In genomic region chr4:120005091-120005490, GRCh38 we compare ENCODE assay signal across 16 cellular contexts.
DNase-seq lines count a peak whose midpoint lies in the region; ATAC-seq and TF ChIP-seq lines count a peak whose summit lies in the region.
"Had no signal": no experiment of that assay in that cellular context is flagged by ENCODE, and none has a peak within 500 bp of the region (broad histone marks: within the 10 kb centered on the region; RNA-seq: fewer than 3 reads in every experiment).

No MANE protein-coding gene starts in this region.

- H3K36me3 ChIP-seq in GM23248 (ENCODE audit: low read depth), result no peaks in the 10 kb centered on the region
- H3K36me3 ChIP-seq in right lobe of liver, result no peaks in the 10 kb centered on the region
- H3K36me3 ChIP-seq: HAP-1 had no signal

- H3K4me1 ChIP-seq in GM23248 (ENCODE audit: insufficient read depth), result peaks cover 34% of the 10 kb centered on the region
- no peaks in the 10 kb centered on the region for H3K4me1 ChIP-seq in right lobe of liver
- H3K4me1 ChIP-seq: A549, Caco-2 had no signal

- H2AFZ ChIP-seq in GM23248, result no peak overlapping the region

- no peak for TF ChIP-seq POLR2A in right lobe of liver (IDR thresholded peaks at IDR 0.05)

- peak; percentile 52 for DNase-seq in GM23248
- DNase-seq in WTC11 (ENCODE audit: low spot score), result no peak
- peak; percentile 22 for DNase-seq in fibroblast of pulmonary artery (ENCODE audit: low read depth)
- DNase-seq in right lobe of liver, result no peak
- no peak for DNase-seq in NCI-H2227 treated with DMSO at 0.1 percent for 48 hours (lab: John Stamatoyannopoulos, UW)
- DNase-seq: AML-193; Caco-2; CD4-positive, alpha-beta T cell had no signal

- H3K27me3 Mint-ChIP-seq in WTC11 (ENCODE audit: low read depth) (peaks cover 50% of the 10 kb centered on the region), nephron (ENCODE audit: low read depth) (no peaks in the 10 kb centered on the region)
- H3K27me3 Mint-ChIP-seq: IgD-negative memory B cell had no signal

- H3K27me3 ChIP-seq in GM23248 (replicated peaks; ENCODE audit: insufficient read depth), result peaks cover 9% of the 10 kb centered on the region
- H3K27me3 ChIP-seq in right lobe of liver, result no peaks in the 10 kb centered on the region

- ATAC-seq in WTC11, result peak; percentile 7
- ATAC-seq in right lobe of liver, result no peak
- ATAC-seq in HG02884 (IDR thresholded peaks at IDR 0.05; ENCODE audit: unreplicated experiment), result no peak
- ATAC-seq: A549, HepG2 had no signal

- intact Hi-C loops in right lobe of liver (cut with DNase I), result no loop called here

- H4K20me1 ChIP-seq in GM23248 (ENCODE audit: insufficient read depth), result no peaks in the 10 kb centered on the region

- no peaks in the 10 kb centered on the region for H3K9me2 ChIP-seq in GM23248 (ENCODE audit: insufficient read depth)

- WGBS in GM23248 (ENCODE audit: low coverage in 1 of 2, low lambda C conversion rate in 2 of 2, missing lambda C conversion rate in 2 of 2), 2 experiments, result 10 to 12% methylated on average over 2 of the region's 2 CpGs
- 44% methylated on average over 2 of the region's 2 CpGs for WGBS in right lobe of liver (ENCODE audit: insufficient coverage, low coverage, low lambda C conversion rate, missing lambda C conversion rate)

- H3K4me3 Mint-ChIP-seq in WTC11 (no peak overlapping the region), nephron (no peak overlapping the region)
- H3K4me3 Mint-ChIP-seq: CD4-positive, alpha-beta T cell; IgD-negative memory B cell had no signal

- no peak overlapping the region for H3K9ac ChIP-seq in GM23248

- CTCF ChIA-PET in WTC11 (lab: Charles Lee), result interaction anchor here (1.0 to 2.1 kb wide), 2 partner anchors 376 to 378 kb away, joined by 3 to 7 read pairs; partner anchors contain the start of gene PDE5A

- H3K27ac Mint-ChIP-seq in WTC11, result no peak overlapping the region
- peak overlapping the region in 2 of 3 experiments; percentile 45 to 82 for H3K27ac Mint-ChIP-seq in nephron
- H3K27ac Mint-ChIP-seq: CD4-positive, alpha-beta T cell; IgD-negative memory B cell had no signal

- no peak overlapping the region for H3K4me2 ChIP-seq in GM23248 (ENCODE audit: unreplicated experiment)
- H3K4me2 ChIP-seq: A549 had no signal

- H3K4me1 Mint-ChIP-seq in WTC11 (peaks cover 37% of the 10 kb centered on the region), nephron (peaks cover 30% of the 10 kb centered on the region)
- H3K4me1 Mint-ChIP-seq: IgD-negative memory B cell had no signal

- H3K27ac ChIP-seq in GM23248, result no peak overlapping the region
- H3K27ac ChIP-seq in right lobe of liver, result no peak overlapping the region
- H3K27ac ChIP-seq: 22Rv1, A549, C4-2B had no signal

- peaks cover 39% of the 10 kb centered on the region for H3K9me3 Mint-ChIP-seq in WTC11
- H3K9me3 Mint-ChIP-seq in nephron, result peaks cover 3% of the 10 kb centered on the region
- H3K9me3 Mint-ChIP-seq: CD4-positive, alpha-beta T cell had no signal

- H3K79me2 ChIP-seq in GM23248 (ENCODE audit: insufficient read depth), result no peaks in the 10 kb centered on the region

- peaks cover 37% of the 10 kb centered on the region for H3F3A ChIP-seq in GM23248 (ENCODE audit: insufficient read depth)

- peaks cover 54% of the 10 kb centered on the region for H3K36me3 Mint-ChIP-seq in WTC11
- H3K36me3 Mint-ChIP-seq in nephron (ENCODE audit: low read depth), result no peaks in the 10 kb centered on the region
- H3K36me3 Mint-ChIP-seq: IgD-negative memory B cell had no signal

- TF ChIP-seq CTCF in WTC11 (IDR thresholded peaks at IDR 0.05), result no peak
- no peak for TF ChIP-seq CTCF in fibroblast of pulmonary artery (IDR thresholded peaks at IDR 0.05; ENCODE audit: low read length, missing control alignments)
- TF ChIP-seq CTCF in nephron (IDR thresholded peaks at IDR 0.05; ENCODE audit: unreplicated experiment in 3 of 3), result no peak
- no peak for TF ChIP-seq CTCF in right lobe of liver (IDR thresholded peaks at IDR 0.05)

- in situ Hi-C loops in GM23248 (cut with MboI), result no loop called here

- no peak overlapping the region for H3K4me3 ChIP-seq in GM23248
- H3K4me3 ChIP-seq in fibroblast of pulmonary artery (replicated peaks; ENCODE audit: low read depth, low read length), result no peak overlapping the region
- H3K4me3 ChIP-seq in right lobe of liver, result no peak overlapping the region
- H3K4me3 ChIP-seq: A549, HAP-1 had no signal

- POLR2A ChIA-PET in WTC11 (lab: Charles Lee), result interaction anchor here (2.0 kb wide), 1 partner anchor 376 kb away, joined by 5 read pairs; the partner anchor contains the start of gene PDE5A

- H3K9me3 ChIP-seq in GM23248 (ENCODE audit: low read depth) (no peaks in the 10 kb centered on the region), right lobe of liver (no peaks in the 10 kb centered on the region)
- H3K9me3 ChIP-seq: A549, Caco-2, HAP-1 had no signal

TF ChIP-seq in WTC11, 78 proteins besides CTCF, POLR2A, EP300 and RAD21:
- TF ChIP-seq CBFB (CRISPR knock-in tag; IDR thresholded peaks at IDR 0.05; ENCODE audit: low read depth) (no peak), ZMAT4 (CRISPR knock-in tag; IDR thresholded peaks at IDR 0.05) (0 out of 2 replicates have a peak, but pooled peaks have one; percentile 31)
TF ChIP-seq in WTC11: peak in this region for 1.

Comparison
In these comparisons a context has a peak if more than half of its experiments do, and no peak if none do; other contexts are left out.
1. DNase-seq: peak in GM23248 (single experiment) and fibroblast of pulmonary artery (single experiment); none in WTC11 (single experiment), right lobe of liver (0 of 3) and NCI-H2227 treated with DMSO at 0.1 percent for 48 hours (single experiment).